Comparison of ENCODE assay signal across 8 cellular contexts in genomic region chr17:75132018-75133000, GRCh38. TPM values are rescaled to one million over a fixed set of nuclear protein-coding genes. Genes with fewer than 3 reads are reported as not detected.
DNase-seq lines count a peak whose midpoint lies in the region; ATAC-seq and TF ChIP-seq lines count a peak whose summit lies in the region.
"Not testable (repeated sequence)": the region's sequence is repeated elsewhere in the genome, so short reads cannot be mapped to it uniquely, and the experiment has no call there.

No MANE protein-coding gene starts in this region.

- H3K9me3 Mint-ChIP-seq in activated T-helper 17 cell treated with anti-CD3 and anti-CD28 coated beads, Interleukin-2, amount 50 U/mL, for 72 hours; dendritic cell treated with granulocyte-macrophage colony-stimulating factor and Interleukin-4, amounts not matched to agents 40 ng/mL and 50 ng/mL, for 4 days; naive thymus-derived CD4-positive, alpha-beta T cell; stimulated activated effector memory CD8-positive, alpha-beta T cell treated with anti-CD3 and anti-CD28 coated beads, Interleukin-12 subunit alpha, Interleukin-12 subunit beta, amount 100 ng/mL, for 72 hours: not testable (repeated sequence)

- peak overlapping the region; percentile 85 for H3K4me3 Mint-ChIP-seq in activated T-helper 17 cell treated with anti-CD3 and anti-CD28 coated beads, Interleukin-2, amount 50 U/mL, for 72 hours
- peak overlapping the region; percentile 85 for H3K4me3 Mint-ChIP-seq in dendritic cell treated with granulocyte-macrophage colony-stimulating factor and Interleukin-4, amounts not matched to agents 40 ng/mL and 50 ng/mL, for 4 days
- peak overlapping the region; percentile 70 to 90 (median 86) for H3K4me3 Mint-ChIP-seq in naive thymus-derived CD4-positive, alpha-beta T cell
- peak overlapping the region; percentile 83 for H3K4me3 Mint-ChIP-seq in stimulated activated effector memory CD8-positive, alpha-beta T cell treated with anti-CD3 and anti-CD28 coated beads, Interleukin-12 subunit alpha, Interleukin-12 subunit beta, amount 100 ng/mL, for 72 hours

- not testable (repeated sequence) for TF ChIP-seq POLR2A in HCT116 (IDR thresholded peaks at IDR 0.05; ENCODE audit: borderline replicate concordance, extremely low read depth, insufficient read depth, insufficient read length)

- not testable (repeated sequence) for H2AFZ ChIP-seq in HCT116 (ENCODE audit: low read depth, low read length, poor library complexity, severe bottlenecking)
- H2AFZ ChIP-seq in OCI-LY7 (ENCODE audit: low read length), result peak overlapping the region; percentile 61; the same call in 1 of the 2 replicates
- H2AFZ ChIP-seq in hepatocyte, result peak overlapping the region; percentile 31

- H3K4me3 ChIP-seq in AG04450 (ENCODE audit: low read depth, low read length) (peak overlapping the region; percentile 75), HCT116 (replicated peaks in 1 of 2; ENCODE audit: low read depth in 1 of 2, low read length in 2 of 2) (peak overlapping the region; percentile 85), OCI-LY7 (ENCODE audit: low read depth, low read length, poor library complexity, severe bottlenecking) (peak overlapping the region; percentile 89), hepatocyte (peak overlapping the region; percentile 82)
- H3K4me3 ChIP-seq in naive thymus-derived CD4-positive, alpha-beta T cell (ENCODE audit: low read length), result peak overlapping the region; percentile 71

- peak overlapping the region; percentile 88 for H3K27ac Mint-ChIP-seq in activated T-helper 17 cell treated with anti-CD3 and anti-CD28 coated beads, Interleukin-2, amount 50 U/mL, for 72 hours
- H3K27ac Mint-ChIP-seq in dendritic cell treated with granulocyte-macrophage colony-stimulating factor and Interleukin-4, amounts not matched to agents 40 ng/mL and 50 ng/mL, for 4 days, result peak overlapping the region; percentile 85
- H3K27ac Mint-ChIP-seq in naive thymus-derived CD4-positive, alpha-beta T cell, result peak overlapping the region; percentile 71 to 93 (median 78)
- peak overlapping the region; percentile 90 for H3K27ac Mint-ChIP-seq in stimulated activated effector memory CD8-positive, alpha-beta T cell treated with anti-CD3 and anti-CD28 coated beads, Interleukin-12 subunit alpha, Interleukin-12 subunit beta, amount 100 ng/mL, for 72 hours

- H3K9ac ChIP-seq in HCT116 (ENCODE audit: low read length), result peak overlapping the region; percentile 99

- H3K4me2 ChIP-seq in HCT116 (ENCODE audit: low read length), result peak overlapping the region; percentile 86
- peak overlapping the region; percentile 76 for H3K4me2 ChIP-seq in OCI-LY7 (ENCODE audit: low read length)
- H3K4me2 ChIP-seq in hepatocyte, result peak overlapping the region; percentile 83

- DNase-seq in AG04450 (ENCODE audit: low read depth, low spot score); HCT116 (ENCODE audit: low read depth, low spot score); OCI-LY7 (ENCODE audit: low spot score); hepatocyte (ENCODE audit: low spot score); naive thymus-derived CD4-positive, alpha-beta T cell; stimulated activated effector memory CD8-positive, alpha-beta T cell treated with anti-CD3 and anti-CD28 coated beads, Interleukin-12 subunit alpha, Interleukin-12 subunit beta, amount 100 ng/mL, for 72 hours (ENCODE audit: low spot score in 2 of 2): not testable (repeated sequence)

- H3K36me3 ChIP-seq in HCT116 (ENCODE audit: control insufficient read depth in 1 of 2, insufficient read depth in 2 of 2, low read length in 2 of 2) (peaks cover 12 to 43% of the 10 kb centered on the region in 2 experiments; a peak in 2 of 4 replicates), OCI-LY7 (ENCODE audit: insufficient read depth, low read length) (peaks cover 51% of the 10 kb centered on the region)
- H3K36me3 ChIP-seq in hepatocyte (replicated peaks; ENCODE audit: insufficient read depth, low read depth), result not testable (repeated sequence)
- peaks cover 0 to 14% (median 0%) of the 10 kb centered on the region in 3 experiments for H3K36me3 ChIP-seq in naive thymus-derived CD4-positive, alpha-beta T cell (ENCODE audit: control insufficient read depth in 2 of 3, insufficient read depth in 3 of 3, low read length in 3 of 3)

- H3K4me1 ChIP-seq in HCT116 (ENCODE audit: control insufficient read depth in 1 of 2, insufficient read depth in 2 of 2, low read length in 2 of 2) (peaks cover 23 to 60% of the 10 kb centered on the region in 2 experiments; a peak in 3 of 4 replicates), OCI-LY7 (ENCODE audit: insufficient read depth, low read length, poor library complexity, severe bottlenecking) (peaks cover 28% of the 10 kb centered on the region)
- not testable (repeated sequence) for H3K4me1 ChIP-seq in hepatocyte (ENCODE audit: insufficient read depth); naive thymus-derived CD4-positive, alpha-beta T cell (ENCODE audit: control insufficient read depth in 2 of 2, insufficient read depth in 2 of 2, low read length in 2 of 2)

- ATAC-seq in HCT116, result peak; percentile 1; the same call in 1 of the 2 replicates
- ATAC-seq in activated T-helper 17 cell treated with anti-CD3 and anti-CD28 coated beads, Interleukin-2, amount 50 U/mL, for 72 hours (replicated peaks); naive thymus-derived CD4-positive, alpha-beta T cell; stimulated activated effector memory CD8-positive, alpha-beta T cell treated with anti-CD3 and anti-CD28 coated beads, Interleukin-12 subunit alpha, Interleukin-12 subunit beta, amount 100 ng/mL, for 72 hours: not testable (repeated sequence)

- not testable (repeated sequence) for H3K27me3 Mint-ChIP-seq in activated T-helper 17 cell treated with anti-CD3 and anti-CD28 coated beads, Interleukin-2, amount 50 U/mL, for 72 hours; dendritic cell treated with granulocyte-macrophage colony-stimulating factor and Interleukin-4, amounts not matched to agents 40 ng/mL and 50 ng/mL, for 4 days; naive thymus-derived CD4-positive, alpha-beta T cell

- intact Hi-C loops in HCT116 (cut with micrococcal nuclease); OCI-LY7 (cut with micrococcal nuclease; ENCODE audit: unreplicated experiment); dendritic cell treated with granulocyte-macrophage colony-stimulating factor and Interleukin-4, amounts not matched to agents 40 ng/mL and 50 ng/mL, for 4 days (cut with micrococcal nuclease): not testable (repeated sequence)
- intact Hi-C loops in naive thymus-derived CD4-positive, alpha-beta T cell (cut with micrococcal nuclease), result loop anchor here (5.0 kb wide), 2 partner anchors 40 to 50 kb away; partner anchors contain the start of gene SUMO2 (in 1 of the 2)

- peaks cover 43% of the 10 kb centered on the region for H3K36me3 Mint-ChIP-seq in activated T-helper 17 cell treated with anti-CD3 and anti-CD28 coated beads, Interleukin-2, amount 50 U/mL, for 72 hours (ENCODE audit: low read depth)
- H3K36me3 Mint-ChIP-seq in dendritic cell treated with granulocyte-macrophage colony-stimulating factor and Interleukin-4, amounts not matched to agents 40 ng/mL and 50 ng/mL, for 4 days (ENCODE audit: low read depth), result peaks cover 60% of the 10 kb centered on the region
- H3K36me3 Mint-ChIP-seq in naive thymus-derived CD4-positive, alpha-beta T cell, result not testable (repeated sequence)
- H3K36me3 Mint-ChIP-seq in stimulated activated effector memory CD8-positive, alpha-beta T cell treated with anti-CD3 and anti-CD28 coated beads, Interleukin-12 subunit alpha, Interleukin-12 subunit beta, amount 100 ng/mL, for 72 hours, result peaks cover 35% of the 10 kb centered on the region

- CTCF ChIA-PET in AG04450 (lab: Charles Lee) (interaction anchor here (0.6 to 5.2 kb wide), 14 partner anchors 9 to 175 kb away, joined by 3 to 67 read pairs (median 4); partner anchors contain the start of gene JPT1), HCT116 (lab: Charles Lee) (interaction anchor here (0.6 to 4.9 kb wide), 10 partner anchors 11 to 170 kb away, joined by 3 to 50 read pairs (median 6); partner anchors contain the start of genes ARMC7, MIF4GD and SLC16A5), OCI-LY7 (lab: Charles Lee; ENCODE audit: unreplicated experiment) (interaction anchor here (1.3 to 3.4 kb wide), 2 partner anchors 15 to 18 kb away, joined by 5 to 26 read pairs; no protein-coding TSS in a partner anchor)
- CTCF ChIA-PET in naive thymus-derived CD4-positive, alpha-beta T cell (lab: Charles Lee), result interaction anchor here (0.6 to 3.7 kb wide), 9 partner anchors 15 to 171 kb away, joined by 3 to 41 read pairs (median 5); no protein-coding TSS in a partner anchor

- H3K4me1 Mint-ChIP-seq in activated T-helper 17 cell treated with anti-CD3 and anti-CD28 coated beads, Interleukin-2, amount 50 U/mL, for 72 hours, result not testable (repeated sequence)
- H3K4me1 Mint-ChIP-seq in dendritic cell treated with granulocyte-macrophage colony-stimulating factor and Interleukin-4, amounts not matched to agents 40 ng/mL and 50 ng/mL, for 4 days (ENCODE audit: low read depth), result peaks cover 23% of the 10 kb centered on the region
- H3K4me1 Mint-ChIP-seq in naive thymus-derived CD4-positive, alpha-beta T cell, result peaks cover 6 to 26% (median 10%) of the 10 kb centered on the region in 7 donors
- peaks cover 15% of the 10 kb centered on the region for H3K4me1 Mint-ChIP-seq in stimulated activated effector memory CD8-positive, alpha-beta T cell treated with anti-CD3 and anti-CD28 coated beads, Interleukin-12 subunit alpha, Interleukin-12 subunit beta, amount 100 ng/mL, for 72 hours

- not testable (repeated sequence) for H3K27me3 ChIP-seq in AG04450 (ENCODE audit: control insufficient read depth, insufficient read depth, low read length); HCT116 (ENCODE audit: insufficient read depth, low read length); hepatocyte; naive thymus-derived CD4-positive, alpha-beta T cell (ENCODE audit: control insufficient read depth in 2 of 2, insufficient read depth in 2 of 2, low read length in 2 of 2)

- H3K9me2 ChIP-seq in HCT116 (ENCODE audit: insufficient read depth); OCI-LY7 (ENCODE audit: insufficient read depth, low read length); hepatocyte (replicated peaks; ENCODE audit: insufficient read depth): not testable (repeated sequence)

- RAD21 ChIA-PET in HCT116 (lab: Charles Lee; ENCODE audit: low non-redundant PET in 1 of 2, low total read pairs in 2 of 2, uncharacterized antibody in 2 of 2, unreplicated experiment in 2 of 2), result interaction anchor here (0.6 to 1.2 kb wide), 3 partner anchors 18 to 279 kb away, joined by 4 to 6 read pairs (median 4); no protein-coding TSS in a partner anchor

- H3K27ac ChIP-seq in AG04450 (ENCODE audit: low read depth, low read length) (peak overlapping the region; percentile 87), HCT116 (ENCODE audit: low read depth, low read length) (peak overlapping the region; percentile 99), OCI-LY7 (ENCODE audit: low read depth, low read length, poor library complexity, severe bottlenecking) (peak overlapping the region; percentile 69), hepatocyte (peak overlapping the region; percentile 93)
- peak overlapping the region; percentile 84 for H3K27ac ChIP-seq in naive thymus-derived CD4-positive, alpha-beta T cell (ENCODE audit: low read depth, low read length)

- POLR2A ChIA-PET in AG04450 (lab: Yijun Ruan, JAX) (interaction anchor here (0.6 to 2.2 kb wide), 7 partner anchors 18 to 120 kb away, joined by 3 to 12 read pairs (median 4); partner anchors contain the start of genes ARMC7, JPT1 and MRPL58), HCT116 (lab: Charles Lee) (interaction anchor here (0.7 to 2.2 kb wide), 11 partner anchors 8 to 302 kb away, joined by 3 to 7 read pairs (median 5); partner anchors contain the start of genes ARMC7 and JPT1), OCI-LY7 (lab: Charles Lee) (interaction anchor here (0.6 to 2.3 kb wide), 11 partner anchors 9 to 648 kb away, joined by 3 to 11 read pairs (median 4); partner anchors contain the start of genes ARMC7, MIF4GD and MRPL58)
- POLR2A ChIA-PET in naive thymus-derived CD4-positive, alpha-beta T cell (lab: Charles Lee), result interaction anchor here (0.7 to 2.4 kb wide), 8 partner anchors 8 to 198 kb away, joined by 3 to 14 read pairs (median 4); no protein-coding TSS in a partner anchor

- H3K79me2 ChIP-seq in HCT116 (ENCODE audit: insufficient read depth, low read length) (peaks cover 52% of the 10 kb centered on the region), OCI-LY7 (ENCODE audit: insufficient read depth, low read depth, low read length) (peaks cover 17% of the 10 kb centered on the region), hepatocyte (peaks cover 15% of the 10 kb centered on the region)

- not testable (repeated sequence) for TF ChIP-seq RAD21 in HCT116 (IDR thresholded peaks at IDR 0.05; ENCODE audit: low read depth)

- TF ChIP-seq CTCF in AG04450 (IDR thresholded peaks at IDR 0.05; ENCODE audit: low read depth, low read length); HCT116 (IDR thresholded peaks at IDR 0.05 in 2 of 3, conservative IDR thresholded peaks at IDR 0.05 in 1 of 3; ENCODE audit: borderline replicate concordance in 1 of 3, insufficient read depth in 1 of 3, low read depth in 2 of 3, low read length in 2 of 3); OCI-LY7 (conservative IDR thresholded peaks at IDR 0.05; ENCODE audit: low read length); hepatocyte (IDR thresholded peaks at IDR 0.05; ENCODE audit: poor library complexity): not testable (repeated sequence)

- WGBS in hepatocyte (ENCODE audit: low lambda C conversion rate, missing lambda C conversion rate), result 88% methylated on average over 39 of the region's 40 CpGs

- not testable (repeated sequence) for H4K20me1 ChIP-seq in HCT116 (ENCODE audit: insufficient read depth); hepatocyte (ENCODE audit: insufficient read depth, poor library complexity, severe bottlenecking)
- peaks cover 10% of the 10 kb centered on the region for H4K20me1 ChIP-seq in OCI-LY7 (ENCODE audit: insufficient read depth, low read length)

- not testable (repeated sequence) for BruUV-seq in HCT116 (replicated peaks; lab: Mats Ljungman, UMichigan)
- TSS peak; percentile 76 for BruUV-seq in OCI-LY7 (replicated peaks; lab: Mats Ljungman, UMichigan)

- not testable (repeated sequence) for H3K9me3 ChIP-seq in AG04450 (ENCODE audit: control insufficient read depth, insufficient read depth, low read length); HCT116 (ENCODE audit: control insufficient read depth in 1 of 2, insufficient read depth in 1 of 2, low read depth in 1 of 2, low read length in 2 of 2); OCI-LY7 (ENCODE audit: low read length); hepatocyte (ENCODE audit: low read depth); naive thymus-derived CD4-positive, alpha-beta T cell (ENCODE audit: control insufficient read depth in 2 of 3, low read length in 3 of 3)

RNA-seq across cellular contexts. Expression of gene NT5C, which starts 0.8 kb away (rescaled TPM):
- polyA plus RNA-seq in AG04450 (2011; rRNA removed), result 22.6 and 27.9 TPM in 2 replicates
- polyA minus RNA-seq in AG04450 (2011; rRNA and poly(A)+ RNA removed), result 8.6 and 11.0 TPM in 2 replicates
- total RNA-seq in HCT116 (2021; ENCODE audit: unreplicated experiment), result 115 TPM
- 108 and 113 TPM in 2 replicates for polyA plus RNA-seq in HCT116 (2012)
- 229 and 259 TPM in 2 replicates for total RNA-seq in OCI-LY7 (2014; rRNA removed; shearing (Covaris generic))
- total RNA-seq in OCI-LY7 (2022), result 106 and 107 TPM in 2 replicates
- total RNA-seq in activated T-helper 17 cell treated with anti-CD3 and anti-CD28 coated beads, Interleukin-2, amount 50 U/mL, for 72 hours, result 10 to 100 TPM; 56.0 to 64.9 TPM
- total RNA-seq in hepatocyte, result 46.3 and 66.8 TPM in 2 replicates
- polyA plus RNA-seq in hepatocyte, result 73.3 and 82.2 TPM in 2 replicates
- 10 to 100 TPM; 23.4 to 54.8 (median 37.5) TPM for total RNA-seq in naive thymus-derived CD4-positive, alpha-beta T cell
- 10 to 100 TPM; 31.1 to 33.1 TPM for polyA plus RNA-seq in naive thymus-derived CD4-positive, alpha-beta T cell

RNA-seq across cellular contexts. Expression of gene JPT1, which starts 22.0 kb away (rescaled TPM):
- polyA plus RNA-seq in AG04450 (2011; rRNA removed) (89.8 and 97.0 TPM in 2 replicates), hepatocyte (172 and 181 TPM in 2 replicates)
- 31.8 and 53.5 TPM in 2 replicates for polyA minus RNA-seq in AG04450 (2011; rRNA and poly(A)+ RNA removed)
- total RNA-seq in HCT116 (2021; ENCODE audit: unreplicated experiment) (575 TPM), OCI-LY7 (2022) (251 and 253 TPM in 2 replicates), hepatocyte (103 and 107 TPM in 2 replicates)
- polyA plus RNA-seq in HCT116 (2012), result 715 and 916 TPM in 2 replicates
- 121 and 140 TPM in 2 replicates for total RNA-seq in OCI-LY7 (2014; rRNA removed; shearing (Covaris generic))
- 100 to 1,000 TPM; 191 to 343 TPM for total RNA-seq in activated T-helper 17 cell treated with anti-CD3 and anti-CD28 coated beads, Interleukin-2, amount 50 U/mL, for 72 hours
- 100 to 1,000 TPM in 1 of 5 experiments, 10 to 100 TPM in 4; 12.3 to 227 (median 29.3) TPM for total RNA-seq in naive thymus-derived CD4-positive, alpha-beta T cell
- polyA plus RNA-seq in naive thymus-derived CD4-positive, alpha-beta T cell, result 10 to 100 TPM; 70.0 to 72.3 TPM

RNA-seq across cellular contexts. Expression of gene ARMC7, which starts 22.5 kb away (rescaled TPM):
- polyA plus RNA-seq in AG04450 (2011; rRNA removed) (5.6 and 6.5 TPM in 2 replicates), hepatocyte (4.0 and 4.5 TPM in 2 replicates)
- polyA minus RNA-seq in AG04450 (2011; rRNA and poly(A)+ RNA removed), result 8.0 and 9.7 TPM in 2 replicates
- total RNA-seq in HCT116 (2021; ENCODE audit: unreplicated experiment) (43.2 TPM), OCI-LY7 (2022) (16.9 and 19.9 TPM in 2 replicates), hepatocyte (2.6 and 3.5 TPM in 2 replicates)
- polyA plus RNA-seq in HCT116 (2012), result 25.9 and 27.2 TPM in 2 replicates
- total RNA-seq in OCI-LY7 (2014; rRNA removed; shearing (Covaris generic)), result 6.8 and 7.1 TPM in 2 replicates
- total RNA-seq in activated T-helper 17 cell treated with anti-CD3 and anti-CD28 coated beads, Interleukin-2, amount 50 U/mL, for 72 hours, result 10 to 100 TPM; 10.3 to 14.5 TPM
- 10 to 100 TPM in 4 of 5 experiments, 1 to 10 TPM in 1; 5.8 to 18.9 (median 17.8) TPM for total RNA-seq in naive thymus-derived CD4-positive, alpha-beta T cell
- 1 to 10 TPM; 1.8 to 4.4 TPM for polyA plus RNA-seq in naive thymus-derived CD4-positive, alpha-beta T cell

RNA-seq across cellular contexts. Expression of gene SLC16A5, which starts 44.6 kb away (rescaled TPM):
- polyA plus RNA-seq in AG04450 (2011; rRNA removed), result 2.9 and 3.6 TPM in 2 replicates
- 3.6 and 4.4 TPM in 2 replicates for polyA minus RNA-seq in AG04450 (2011; rRNA and poly(A)+ RNA removed)
- total RNA-seq in HCT116 (2021; ENCODE audit: unreplicated experiment), result 79.3 TPM
- 60.1 and 73.5 TPM in 2 replicates for polyA plus RNA-seq in HCT116 (2012)
- not detected in 2 replicates for total RNA-seq in OCI-LY7 (2014; rRNA removed; shearing (Covaris generic))
- not detected in 2 replicates for total RNA-seq in OCI-LY7 (2022)
- 10 to 100 TPM in 1 of 2 donors, 1 to 10 TPM in 1; 5.4 to 14.6 TPM for total RNA-seq in activated T-helper 17 cell treated with anti-CD3 and anti-CD28 coated beads, Interleukin-2, amount 50 U/mL, for 72 hours
- 11.9 and 12.7 TPM in 2 replicates for total RNA-seq in hepatocyte
- 12.8 and 15.8 TPM in 2 replicates for polyA plus RNA-seq in hepatocyte
- 10 to 100 TPM in 4 of 5 experiments, 1 to 10 TPM in 1; 9.2 to 26.3 (median 24.5) TPM for total RNA-seq in naive thymus-derived CD4-positive, alpha-beta T cell
- 1 to 10 TPM; 5.9 to 7.6 TPM for polyA plus RNA-seq in naive thymus-derived CD4-positive, alpha-beta T cell

RNA-seq across cellular contexts. Expression of gene SUMO2, which starts 50.5 kb away (rescaled TPM):
- polyA plus RNA-seq in AG04450 (2011; rRNA removed) (356 and 439 TPM in 2 replicates), hepatocyte (424 and 434 TPM in 2 replicates)
- polyA minus RNA-seq in AG04450 (2011; rRNA and poly(A)+ RNA removed), result 186 and 230 TPM in 2 replicates
- total RNA-seq in HCT116 (2021; ENCODE audit: unreplicated experiment) (859 TPM), OCI-LY7 (2022) (628 and 714 TPM in 2 replicates), hepatocyte (112 and 115 TPM in 2 replicates)
- polyA plus RNA-seq in HCT116 (2012), result 338 and 399 TPM in 2 replicates
- 286 and 296 TPM in 2 replicates for total RNA-seq in OCI-LY7 (2014; rRNA removed; shearing (Covaris generic))
- total RNA-seq in activated T-helper 17 cell treated with anti-CD3 and anti-CD28 coated beads, Interleukin-2, amount 50 U/mL, for 72 hours, result 100 to 1,000 TPM; 416 to 512 TPM
- total RNA-seq in naive thymus-derived CD4-positive, alpha-beta T cell, result 100 to 1,000 TPM; 201 to 494 (median 247) TPM
- polyA plus RNA-seq in naive thymus-derived CD4-positive, alpha-beta T cell, result 100 to 1,000 TPM; 173 to 357 TPM
